In genomic region chr11:133174013-133174412, GRCh38 we compare ENCODE assay signal across 27 cellular contexts.
"Had no signal": no experiment of that assay in that cellular context is flagged by ENCODE, and none has a peak within 500 bp of the region (broad histone marks: within the 10 kb centered on the region; RNA-seq: fewer than 3 reads in every experiment).

No MANE protein-coding gene starts in this region.

- H3K9me3 ChIP-seq: colonic mucosa, esophagus squamous epithelium, gastrocnemius medialis, heart left ventricle, lower lobe of right lung, mucosa of descending colon had no signal

- H3K4me3 ChIP-seq: colonic mucosa, esophagus squamous epithelium, gastrocnemius medialis, hepatocyte, lower lobe of right lung, mucosa of descending colon had no signal

- FAIRE-seq: endometrium, kidney had no signal

- H3K27ac ChIP-seq: colonic mucosa, epithelial cell of prostate, esophagus squamous epithelium, gastrocnemius medialis, heart left ventricle, hepatocyte, lower lobe of right lung had no signal

- DNase-seq: cerebellar nuclear complex; colonic mucosa; cortex of kidney; effector CD8-positive, alpha-beta T cell; effector memory CD8-positive, alpha-beta T cell; endodermal cell; erythroblast; esophagus squamous epithelium; foreskin fibroblast; foreskin melanocyte; gastrocnemius medialis; glutamatergic neuron; heart left ventricle; hypothalamus; immature natural killer cell; islet precursor cell; kidney; kidney glomerular epithelial cell; left colon; left ventricle myocardium superior; lower lobe of right lung; mesenchymal stem cell; mucosa of descending colon had no signal

- ATAC-seq: effector memory CD8-positive, alpha-beta T cell; esophagus mucosa; gastrocnemius medialis; left colon; left ventricle myocardium superior; lower lobe of right lung; mucosa of descending colon had no signal

- H3K4me1 ChIP-seq: colonic mucosa, esophagus squamous epithelium, lower lobe of right lung had no signal

- H3K36me3 ChIP-seq: colonic mucosa, esophagus squamous epithelium, gastrocnemius medialis, heart left ventricle, lower lobe of right lung had no signal

- H2AFZ ChIP-seq: hepatocyte had no signal

- H3K79me2 ChIP-seq: hepatocyte had no signal

- H3K4me2 ChIP-seq: hepatocyte had no signal

- H3K27me3 ChIP-seq: colonic mucosa, gastrocnemius medialis, hepatocyte had no signal
